14 cellular contexts compared by ENCODE assay signal in genomic region chr2:236735742-236736360, GRCh38.
DNase-seq lines count a peak whose midpoint lies in the region; ATAC-seq and TF ChIP-seq lines count a peak whose summit lies in the region.
"Had no signal": no experiment of that assay in that cellular context is flagged by ENCODE, and none has a peak within 500 bp of the region (broad histone marks: within the 10 kb centered on the region; RNA-seq: fewer than 3 reads in every experiment).

No MANE protein-coding gene starts in this region.

- intact Hi-C loops in CD4-positive, alpha-beta memory T cell (cut with micrococcal nuclease): no loop called here

- no peak overlapping the region for H2AFZ ChIP-seq in neuronal stem cell (ENCODE audit: low read length)
- H2AFZ ChIP-seq: GM23338 had no signal

- CTCF ChIA-PET in CD4-positive, alpha-beta memory T cell (lab: Charles Lee; ENCODE audit: partially characterized antibody): no interaction called here

- no peak overlapping the region for H3K27ac ChIP-seq in neuronal stem cell (replicated peaks; ENCODE audit: low read length)
- H3K27ac ChIP-seq in CD4-positive, alpha-beta memory T cell (ENCODE audit: low read depth, low read length): no peak overlapping the region

- POLR2A ChIA-PET in CD4-positive, alpha-beta memory T cell (lab: Charles Lee; ENCODE audit: partially characterized antibody): no interaction called here

- no peak for TF ChIP-seq CTCF in type B pancreatic cell (conservative IDR thresholded peaks at IDR 0.05)

- no peak overlapping the region for H2BK120ac ChIP-seq in neuronal stem cell (ENCODE audit: low read depth, low read length)

- peaks cover 30% of the 10 kb centered on the region for H3K4me1 Mint-ChIP-seq in type B pancreatic cell (ENCODE audit: unreplicated experiment)
- H3K4me1 Mint-ChIP-seq in CD4-positive, alpha-beta memory T cell: no peaks in the 10 kb centered on the region
- H3K4me1 Mint-ChIP-seq: B cell, GM23338, H9 had no signal

- DNase-seq in glomerular visceral epithelial cell (ENCODE audit: extremely low spot score) (peak; percentile 27), left lobe of liver (ENCODE audit: low spot score) (peak; percentile 88), neuronal stem cell (ENCODE audit: low spot score) (no peak), type B pancreatic cell (ENCODE audit: extremely low spot score, unreplicated experiment) (no peak), T-helper 9 cell (no peak)
- DNase-seq in stimulated activated CD4-positive, alpha-beta T cell treated with anti-CD3 and anti-CD28 coated beads, Interleukin-2, amount 100 ng/mL, for 48 hours: no peak
- DNase-seq in CD4-positive, alpha-beta memory T cell: no peak
- DNase-seq: C1 segment of cervical spinal cord; CD4-positive, alpha-beta T cell; DMS79; H9 had no signal

- H3K9ac ChIP-seq in neuronal stem cell (ENCODE audit: low read depth, low read length, poor library complexity): no peak overlapping the region

- H3K4ac ChIP-seq in neuronal stem cell (ENCODE audit: low read length): no peak overlapping the region

- no peaks in the 10 kb centered on the region for H3K9me3 Mint-ChIP-seq in type B pancreatic cell
- peaks cover 0 to 5% (median 0%) of the 10 kb centered on the region in 8 donors for H3K9me3 Mint-ChIP-seq in CD4-positive, alpha-beta memory T cell
- H3K9me3 Mint-ChIP-seq: CD4-positive, alpha-beta T cell; GM23338; H9 had no signal

- no peak overlapping the region for H4K91ac ChIP-seq in neuronal stem cell (ENCODE audit: low read depth, low read length, poor library complexity)

- H3K4me3 ChIP-seq in neuronal stem cell (ENCODE audit: low read length in 2 of 2): no peak overlapping the region
- H3K4me3 ChIP-seq in CD4-positive, alpha-beta memory T cell (ENCODE audit: low read length in 2 of 2): no peak overlapping the region
- H3K4me3 ChIP-seq: GM12878, GM23338 had no signal

- peak overlapping the region; percentile 31 for H2BK5ac ChIP-seq in neuronal stem cell (ENCODE audit: low read length)

- no peak overlapping the region for H3K23ac ChIP-seq in neuronal stem cell (ENCODE audit: low read depth, low read length, poor library complexity)

- no peak overlapping the region for H2AK5ac ChIP-seq in neuronal stem cell (ENCODE audit: low read depth, low read length)

- no peak overlapping the region for H2BK15ac ChIP-seq in neuronal stem cell (ENCODE audit: low read length)

- no peak overlapping the region for H4K8ac ChIP-seq in neuronal stem cell (ENCODE audit: low read depth, low read length)

- H3K36me3 Mint-ChIP-seq in type B pancreatic cell: no peaks in the 10 kb centered on the region
- H3K36me3 Mint-ChIP-seq in CD4-positive, alpha-beta memory T cell: no peaks in the 10 kb centered on the region

- peak overlapping the region; percentile 23 for H3K27ac Mint-ChIP-seq in type B pancreatic cell
- H3K27ac Mint-ChIP-seq in CD4-positive, alpha-beta memory T cell: no peak overlapping the region
- H3K27ac Mint-ChIP-seq: B cell; CD4-positive, alpha-beta T cell; GM23338; H9 had no signal

- peaks cover 0 to 2% of the 10 kb centered on the region in 2 donors for H3K4me1 ChIP-seq in neuronal stem cell (ENCODE audit: control insufficient read depth in 2 of 2, insufficient read depth in 1 of 2, low read depth in 1 of 2, low read length in 2 of 2)
- no peaks in the 10 kb centered on the region for H3K4me1 ChIP-seq in CD4-positive, alpha-beta memory T cell (ENCODE audit: insufficient read depth, low read length)

- no peaks in the 10 kb centered on the region for H3K9me3 ChIP-seq in neuronal stem cell (replicated peaks in 1 of 2; ENCODE audit: control insufficient read depth in 2 of 2, insufficient read depth in 1 of 2, low read depth in 1 of 2, low read length in 2 of 2)
- H3K9me3 ChIP-seq in CD4-positive, alpha-beta memory T cell (ENCODE audit: control insufficient read depth in 1 of 2, low read length in 2 of 2): no peaks in the 10 kb centered on the region

- no peaks in the 10 kb centered on the region for H3K27me3 ChIP-seq in neuronal stem cell (ENCODE audit: control insufficient read depth in 3 of 3, insufficient read depth in 3 of 3, low read depth in 1 of 3, low read length in 3 of 3)
- no peaks in the 10 kb centered on the region for H3K27me3 ChIP-seq in CD4-positive, alpha-beta memory T cell (ENCODE audit: insufficient read depth, low read length)

- no peaks in the 10 kb centered on the region for H3K36me3 ChIP-seq in neuronal stem cell (replicated peaks in 1 of 2; ENCODE audit: control insufficient read depth in 2 of 2, insufficient read depth in 2 of 2, low read length in 2 of 2)
- no peaks in the 10 kb centered on the region for H3K36me3 ChIP-seq in CD4-positive, alpha-beta memory T cell (ENCODE audit: insufficient read depth, low read length)

- no CpG with 5 or more reads among the region's 6 CpGs for WGBS in neuronal stem cell (ENCODE audit: extremely low coverage in 2 of 2, insufficient read length in 2 of 2, insufficient replicate concordance in 1 of 2), 2 donors

- peak; percentile 74 for ATAC-seq in left lobe of liver
- ATAC-seq: GM12878, GM23338 had no signal

- no peak overlapping the region for H3K4me3 Mint-ChIP-seq in type B pancreatic cell
- no peak overlapping the region for H3K4me3 Mint-ChIP-seq in CD4-positive, alpha-beta memory T cell
- H3K4me3 Mint-ChIP-seq: B cell; CD4-positive, alpha-beta T cell; GM23338; H9 had no signal

- H3K27me3 Mint-ChIP-seq in type B pancreatic cell: peaks cover 8% of the 10 kb centered on the region
- peaks cover 6 to 9% of the 10 kb centered on the region in 2 donors for H3K27me3 Mint-ChIP-seq in CD4-positive, alpha-beta memory T cell

- no peaks in the 10 kb centered on the region for H3K79me1 ChIP-seq in neuronal stem cell (ENCODE audit: low read depth, low read length)

- H3K4me2 ChIP-seq in neuronal stem cell (ENCODE audit: insufficient read depth, low read length, poor library complexity, severe bottlenecking): no peak overlapping the region
- H3K4me2 ChIP-seq: GM23338 had no signal

- no peak overlapping the region for H2BK12ac ChIP-seq in neuronal stem cell (ENCODE audit: low read length)

- H3K14ac ChIP-seq in neuronal stem cell (ENCODE audit: low read length): peak overlapping the region; percentile 3

- peak overlapping the region; percentile 1 for H3K18ac ChIP-seq in neuronal stem cell (ENCODE audit: low read length)

Comparison
In these comparisons a context has a peak if more than half of its experiments do, and no peak if none do; other contexts are left out.
1. DNase-seq: peak in glomerular visceral epithelial cell (single experiment) and left lobe of liver (single experiment); none in neuronal stem cell (single experiment), type B pancreatic cell (single experiment), stimulated activated CD4-positive, alpha-beta T cell treated with anti-CD3 and anti-CD28 coated beads, Interleukin-2, amount 100 ng/mL, for 48 hours (0 of 2), T-helper 9 cell (single experiment) and CD4-positive, alpha-beta memory T cell (0 of 5).